1 cellular context compared by ENCODE assay signal in genomic region chr14:89955418-89956293, GRCh38.
A peak's percentile ranks its signal among the peaks of the same experiment; 100 is the strongest.
TF ChIP-seq lines count a peak whose summit lies in the region.

TDP1 (plus strand) TSS chr14:89955927; CDS start chr14:89963115, 7,188 bp downstream.

TF ChIP-seq in GM12878, 131 proteins besides CTCF, POLR2A, EP300 and RAD21 (continued from another document and continues in another):
- no peak for TF ChIP-seq YY1 (IDR thresholded peaks at IDR 0.05; ENCODE audit: low read depth, low read length)
- TF ChIP-seq DPF2 (IDR thresholded peaks at IDR 0.05): peak; percentile 84
- peak; percentile 89 for TF ChIP-seq SP1 (IDR thresholded peaks at IDR 0.05; ENCODE audit: low read depth, low read length)
- peak; percentile 83 for TF ChIP-seq NKRF (conservative IDR thresholded peaks at IDR 0.05)
- TF ChIP-seq MLLT1 (IDR thresholded peaks at IDR 0.05): peak; percentile 79
- TF ChIP-seq NR2C2 (IDR thresholded peaks at IDR 0.05; ENCODE audit: borderline replicate concordance, control insufficient read depth, insufficient read length, low read depth): no peak
- peak; percentile 39 for TF ChIP-seq CREM (IDR thresholded peaks at IDR 0.05; ENCODE audit: low read depth)
- TF ChIP-seq HCFC1 (IDR thresholded peaks at IDR 0.05; ENCODE audit: low read length): peak; percentile 52; the same call in 1 of the 2 replicates
- TF ChIP-seq POLR2AphosphoS2 (IDR thresholded peaks at IDR 0.05; ENCODE audit: low read depth, low read length): peak; percentile 79
- TF ChIP-seq CREB1 (IDR thresholded peaks at IDR 0.05; ENCODE audit: low read depth): peak; percentile 80
- TF ChIP-seq ZBTB11 (CRISPR knock-in tag; IDR thresholded peaks at IDR 0.05): no peak
- no peak for TF ChIP-seq NFIC (IDR thresholded peaks at IDR 0.05; ENCODE audit: low read depth, low read length)
- TF ChIP-seq ZSCAN29 (IDR thresholded peaks at IDR 0.05): no peak
- TF ChIP-seq ASH2L (IDR thresholded peaks at IDR 0.05; ENCODE audit: borderline replicate concordance, low read depth): 0 out of 2 replicates have a peak, but pooled peaks have one; percentile 34
- peak; percentile 56; the same call in 1 of the 2 replicates for TF ChIP-seq PAX5 (IDR thresholded peaks at IDR 0.05; ENCODE audit: borderline replicate concordance, low read depth, low read length)
- TF ChIP-seq KLF5 (IDR thresholded peaks at IDR 0.05; ENCODE audit: partially characterized antibody): peak; percentile 62
- no peak for TF ChIP-seq ZNF687 (IDR thresholded peaks at IDR 0.05)
- TF ChIP-seq BHLHE40 (IDR thresholded peaks at IDR 0.05; ENCODE audit: borderline replicate concordance in 1 of 2, low read depth in 2 of 2, low read length in 1 of 2): peak; percentile 67 to 79; a peak in 3 of 4 replicates
- TF ChIP-seq EED (IDR thresholded peaks at IDR 0.05; ENCODE audit: low read depth): peak; percentile 42
- no peak for TF ChIP-seq MTA3 (IDR thresholded peaks at IDR 0.05; ENCODE audit: borderline replicate concordance, low read length)
- peak; percentile 86 for TF ChIP-seq MXI1 (IDR thresholded peaks at IDR 0.05; ENCODE audit: low read depth, low read length)
- no peak for TF ChIP-seq HDGF (IDR thresholded peaks at IDR 0.05)
- peak; percentile 78 for TF ChIP-seq GABPA (IDR thresholded peaks at IDR 0.05; ENCODE audit: low read depth)
- no peak for TF ChIP-seq REST (IDR thresholded peaks at IDR 0.05; ENCODE audit: low read depth, low read length)
- TF ChIP-seq ELK1 (IDR thresholded peaks at IDR 0.05; ENCODE audit: low read depth, low read length): peak; percentile 85
- TF ChIP-seq RFX5 (IDR thresholded peaks at IDR 0.05; ENCODE audit: low read depth, low read length): no peak
- TF ChIP-seq ATF2 (IDR thresholded peaks at IDR 0.05; ENCODE audit: low read length): no peak
- no peak for TF ChIP-seq NR2C1 (IDR thresholded peaks at IDR 0.05)
- TF ChIP-seq SMARCA5 (IDR thresholded peaks at IDR 0.05): no peak
- peak; percentile 56; the same call in 1 of the 2 replicates for TF ChIP-seq SPI1 (IDR thresholded peaks at IDR 0.05; ENCODE audit: borderline replicate concordance, insufficient read depth, low read depth, low read length)
- TF ChIP-seq TCF3 (IDR thresholded peaks at IDR 0.05; ENCODE audit: borderline replicate concordance, insufficient read depth, low read depth, low read length): 0 out of 2 replicates have a peak, but pooled peaks have one; percentile 67
- TF ChIP-seq POU2F2 (IDR thresholded peaks at IDR 0.05; ENCODE audit: borderline replicate concordance, low read depth, low read length): peak; percentile 43; the same call in 1 of the 3 replicates
- peak; percentile 81 for TF ChIP-seq NRF1 (conservative IDR thresholded peaks at IDR 0.05; ENCODE audit: low read depth, low read length)
- no peak for TF ChIP-seq FOS (IDR thresholded peaks at IDR 0.05; ENCODE audit: borderline replicate concordance, extremely low read depth, insufficient read length)
- TF ChIP-seq RCOR1 (conservative IDR thresholded peaks at IDR 0.05; ENCODE audit: low read depth, low read length): no peak
- TF ChIP-seq HDAC6 (IDR thresholded peaks at IDR 0.05; ENCODE audit: unreplicated experiment): peak; percentile 45
- TF ChIP-seq SREBF1 (IDR thresholded peaks at IDR 0.05; ENCODE audit: low read length): no peak
- TF ChIP-seq ZNF217 (IDR thresholded peaks at IDR 0.05): no peak
- TF ChIP-seq IRF3 (IDR thresholded peaks at IDR 0.05): peak; percentile 54; the same call in 1 of the 2 replicates
- TF ChIP-seq ESRRA (IDR thresholded peaks at IDR 0.05; ENCODE audit: low read length): no peak
- peak; percentile 89 for TF ChIP-seq E2F4 (IDR thresholded peaks at IDR 0.05; ENCODE audit: low read depth, low read length)
- TF ChIP-seq STAT1 (conservative IDR thresholded peaks at IDR 0.05): 0 out of 2 replicates have a peak, but pooled peaks have one; percentile 57
- no peak for TF ChIP-seq SMAD1 (IDR thresholded peaks at IDR 0.05; ENCODE audit: low read depth, partially characterized antibody)
- TF ChIP-seq BMI1 (IDR thresholded peaks at IDR 0.05; ENCODE audit: borderline replicate concordance): no peak
- TF ChIP-seq ATF7 (IDR thresholded peaks at IDR 0.05; ENCODE audit: low read depth): no peak
